In the genomic region with DNA sequence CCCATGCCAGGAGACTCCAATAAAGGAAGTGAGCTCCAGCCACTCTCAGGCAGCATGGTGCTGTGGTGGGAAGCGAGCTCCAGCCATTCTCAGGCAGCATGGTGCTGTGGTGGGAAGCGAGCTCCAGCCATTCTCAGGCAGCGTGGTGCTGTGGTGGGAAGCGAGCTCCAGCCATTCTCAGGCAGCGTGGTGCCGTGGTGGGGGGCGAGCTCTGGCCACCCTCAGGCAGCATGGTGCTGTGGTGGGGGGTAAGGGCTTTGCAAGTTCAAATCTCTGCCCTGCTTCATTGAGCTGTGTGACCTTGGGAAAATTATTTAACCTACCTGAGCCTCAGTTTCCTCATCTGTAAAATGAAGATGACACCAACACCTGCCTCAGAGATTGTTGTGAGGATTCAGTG, we compare ENCODE assay signal across 32 cellular contexts.
"Had no signal": no experiment of that assay in that cellular context is flagged by ENCODE, and none has a peak within 500 bp of the region (broad histone marks: within the 10 kb centered on the region; RNA-seq: fewer than 3 reads in every experiment).

No MANE protein-coding gene starts in this region.

- H3K9me3 ChIP-seq: SJCRH30 had no signal

- H3K27me3 ChIP-seq: SJCRH30 had no signal

- H3K4me2 ChIP-seq: PC-9 had no signal

- H3K27ac ChIP-seq: PC-9, RWPE1, SJCRH30, SK-N-MC had no signal

- H3K9me3 Mint-ChIP-seq: T-cell had no signal

- H2AFZ ChIP-seq: PC-9 had no signal

- H3K36me3 Mint-ChIP-seq: T-cell had no signal

- H3K36me3 ChIP-seq: SJCRH30 had no signal

- H3K27me3 Mint-ChIP-seq: T-cell had no signal

- DNase-seq: NCI-H1048, NCI-H1092 treated with DMSO at 0.1 percent for 48 hours, NCI-H1105 treated with DMSO at 0.1 percent for 48 hours, NCI-H1417, NCI-H1436, NCI-H146, NCI-H1694, NCI-H187, NCI-H1930, NCI-H2029 treated with DMSO at 0.1 percent for 48 hours, NCI-H2081 treated with DMSO at 0.1 percent for 48 hours, NCI-H2107, NCI-H2171, NCI-H226, NCI-H446 treated with DMSO at 0.1 percent for 48 hours, NCI-H510A, NCI-H524, NCI-H526, NCI-H69, NCI-H748 treated with DMSO at 0.1 percent for 48 hours, NCI-H82, PC-9, SHP77, SIG-M5, SJCRH30, T-cell had no signal

- H3K4me3 ChIP-seq: PC-9, SJCRH30, SK-N-MC had no signal

- H3K4me3 Mint-ChIP-seq: T-cell had no signal

- ATAC-seq: Panc1, Right ventricle myocardium inferior, SK-N-SH treated with all-trans-retinoic acid at 6 μM for 48 hours, T-cell had no signal

- H3K4me1 ChIP-seq: SJCRH30 had no signal

- H3K27ac Mint-ChIP-seq: T-cell had no signal

- FAIRE-seq: RCC 7860 had no signal
